In genomic region chr17:40540448-40540847, GRCh38 we compare ENCODE assay signal across 10 cellular contexts. TPM values are rescaled to one million over a fixed set of nuclear protein-coding genes. Genes with fewer than 3 reads are reported as not detected.
A peak's percentile ranks its signal among the peaks of the same experiment; 100 is the strongest.
DNase-seq lines count a peak whose midpoint lies in the region; ATAC-seq and TF ChIP-seq lines count a peak whose summit lies in the region.
"Had no signal": no experiment of that assay in that cellular context is flagged by ENCODE, and none has a peak within 500 bp of the region (broad histone marks: within the 10 kb centered on the region; RNA-seq: fewer than 3 reads in every experiment).

No MANE protein-coding gene starts in this region.

- peak overlapping the region; percentile 92 for H3K27ac Mint-ChIP-seq in activated CD4-positive, alpha-beta T cell treated with anti-CD3 and anti-CD28 coated beads, Interleukin-2, amount 10 ng/mL, durations not matched to agents 24 days and 14 days
- peak overlapping the region; percentile 51 for H3K27ac Mint-ChIP-seq in chondrocyte (ENCODE audit: unreplicated experiment)

- no peak overlapping the region for H2AFZ ChIP-seq in ACC112 (ENCODE audit: low read length, unreplicated experiment)

- no peak overlapping the region for H3K4me3 ChIP-seq in ACC112 (ENCODE audit: low read depth, low read length)
- H3K4me3 ChIP-seq in prostate gland: no peak overlapping the region
- H3K4me3 ChIP-seq in foreskin fibroblast (ENCODE audit: low read depth in 1 of 2, low read length in 2 of 2): no peak overlapping the region
- H3K4me3 ChIP-seq: adrenal gland had no signal

- no peaks in the 10 kb centered on the region for H3K9me3 Mint-ChIP-seq in activated CD4-positive, alpha-beta T cell treated with anti-CD3 and anti-CD28 coated beads, Interleukin-2, amount 10 ng/mL, durations not matched to agents 24 days and 14 days
- H3K9me3 Mint-ChIP-seq in chondrocyte (ENCODE audit: low read depth): no peaks in the 10 kb centered on the region

- H3K27ac ChIP-seq in ACC112 (ENCODE audit: low read depth, low read length) (peak overlapping the region; percentile 96), prostate gland (peak overlapping the region; percentile 76 to 81)
- H3K27ac ChIP-seq: KMS-11 had no signal

- peaks cover 14% of the 10 kb centered on the region for H3K36me3 Mint-ChIP-seq in activated CD4-positive, alpha-beta T cell treated with anti-CD3 and anti-CD28 coated beads, Interleukin-2, amount 10 ng/mL, durations not matched to agents 24 days and 14 days (ENCODE audit: low read depth)
- no peaks in the 10 kb centered on the region for H3K36me3 Mint-ChIP-seq in chondrocyte (ENCODE audit: low read depth)

- ATAC-seq in GM21786 (IDR thresholded peaks at IDR 0.05; ENCODE audit: unreplicated experiment): no peak

- TF ChIP-seq CTCF in chondrocyte (IDR thresholded peaks at IDR 0.05): no peak
- no peak for TF ChIP-seq CTCF in prostate gland (IDR thresholded peaks at IDR 0.05)
- TF ChIP-seq CTCF in foreskin fibroblast (IDR thresholded peaks at IDR 0.05; ENCODE audit: low read depth, low read length): no peak

- TF ChIP-seq POLR2A in prostate gland (IDR thresholded peaks at IDR 0.05): no peak

- peaks cover 80% of the 10 kb centered on the region for H3K4me1 Mint-ChIP-seq in activated CD4-positive, alpha-beta T cell treated with anti-CD3 and anti-CD28 coated beads, Interleukin-2, amount 10 ng/mL, durations not matched to agents 24 days and 14 days
- peaks cover 70% of the 10 kb centered on the region for H3K4me1 Mint-ChIP-seq in chondrocyte (ENCODE audit: low read depth)

- 87% methylated on average over 8 of the region's 8 CpGs for WGBS in prostate gland

- DNase-seq in activated CD4-positive, alpha-beta T cell treated with anti-CD3 and anti-CD28 coated beads, Interleukin-2, amount 10 ng/mL, durations not matched to agents 24 days and 14 days: peak; percentile 85
- DNase-seq in chondrocyte (ENCODE audit: low spot score): no peak
- DNase-seq in prostate gland (ENCODE audit: low spot score): no peak
- no peak for DNase-seq in NCI-H526 (lab: John Stamatoyannopoulos, UW)
- no peak for DNase-seq in foreskin fibroblast
- no peak for DNase-seq in NCI-H526 treated with DMSO at 0.1 percent for 48 hours (lab: John Stamatoyannopoulos, UW)

- no peaks in the 10 kb centered on the region for H3K27me3 ChIP-seq in ACC112 (ENCODE audit: insufficient read depth, low read length)
- no peaks in the 10 kb centered on the region for H3K27me3 ChIP-seq in prostate gland (replicated peaks; ENCODE audit: insufficient read depth)
- H3K27me3 ChIP-seq: adrenal gland had no signal

- H3K4me1 ChIP-seq in ACC112 (ENCODE audit: control insufficient read depth, insufficient read depth, low read length, unreplicated experiment): peaks cover 47% of the 10 kb centered on the region
- H3K4me1 ChIP-seq in prostate gland (replicated peaks): peaks cover 6% of the 10 kb centered on the region

- intact Hi-C loops in activated CD4-positive, alpha-beta T cell treated with anti-CD3 and anti-CD28 coated beads, Interleukin-2, amount 10 ng/mL, durations not matched to agents 24 days and 14 days (cut with micrococcal nuclease): loop anchor here (5.0 kb wide), 1 partner anchor 1147 kb away; the partner anchor contains the start of gene EIF1
- intact Hi-C loops in prostate gland (cut with DNase I): no loop called here

- peak overlapping the region; percentile 61 for H3K4me3 Mint-ChIP-seq in activated CD4-positive, alpha-beta T cell treated with anti-CD3 and anti-CD28 coated beads, Interleukin-2, amount 10 ng/mL, durations not matched to agents 24 days and 14 days
- no peak overlapping the region for H3K4me3 Mint-ChIP-seq in chondrocyte (ENCODE audit: unreplicated experiment)

- H3K27me3 Mint-ChIP-seq in activated CD4-positive, alpha-beta T cell treated with anti-CD3 and anti-CD28 coated beads, Interleukin-2, amount 10 ng/mL, durations not matched to agents 24 days and 14 days: no peaks in the 10 kb centered on the region
- H3K27me3 Mint-ChIP-seq in chondrocyte (ENCODE audit: low read depth): no peaks in the 10 kb centered on the region

- H3K9me3 ChIP-seq in prostate gland: no peaks in the 10 kb centered on the region
- H3K9me3 ChIP-seq: adrenal gland had no signal

- no peaks in the 10 kb centered on the region for H3K36me3 ChIP-seq in ACC112 (ENCODE audit: insufficient read depth, low read length)
- H3K36me3 ChIP-seq in prostate gland: no peaks in the 10 kb centered on the region
- H3K36me3 ChIP-seq: adrenal gland had no signal

- no peaks in the 10 kb centered on the region for H3K79me2 ChIP-seq in ACC112 (ENCODE audit: control insufficient read depth, insufficient read depth, low read length, unreplicated experiment)

RNA-seq across cellular contexts. Expression of gene CCR7, which starts 24.8 kb away (rescaled TPM):
- total RNA-seq in activated CD4-positive, alpha-beta T cell treated with anti-CD3 and anti-CD28 coated beads, Interleukin-2, amount 10 ng/mL, durations not matched to agents 24 days and 14 days: 217 and 220 TPM in 2 replicates
- not detected in 3 replicates for total RNA-seq in chondrocyte
- total RNA-seq in prostate gland: under 1 TPM in 1 of 2 donors, not detected in 1; 0.40 TPM

RNA-seq across cellular contexts. Expression of gene TNS4, which starts 39.0 kb away (rescaled TPM):
- 13.1 and 16.8 TPM in 2 replicates for total RNA-seq in activated CD4-positive, alpha-beta T cell treated with anti-CD3 and anti-CD28 coated beads, Interleukin-2, amount 10 ng/mL, durations not matched to agents 24 days and 14 days
- total RNA-seq in chondrocyte (0.39 TPM in 1 of 3 replicates, not detected in the others), prostate gland (10 to 100 TPM; 51.3 to 56.1 TPM)

Comparison
In these comparisons a context has a peak if more than half of its experiments do, and no peak if none do; other contexts are left out.
1. RNA of gene CCR7, which starts 24.8 kb away (total RNA-seq): 217 to 220 TPM in activated CD4-positive, alpha-beta T cell treated with anti-CD3 and anti-CD28 coated beads, Interleukin-2, amount 10 ng/mL, durations not matched to agents 24 days and 14 days; 0.40 TPM in prostate gland and not detected in chondrocyte; every median in the first group is over 100 times any median in the second.
2. RNA of gene TNS4, which starts 39.0 kb away (total RNA-seq): 51.3 to 56.1 TPM in prostate gland and 13.1 to 16.8 TPM in activated CD4-positive, alpha-beta T cell treated with anti-CD3 and anti-CD28 coated beads, Interleukin-2, amount 10 ng/mL, durations not matched to agents 24 days and 14 days; 0.39 TPM in chondrocyte; every median in the first group is over 10 times any median in the second.